8 cellular contexts compared by ENCODE assay signal in the genomic region with DNA sequence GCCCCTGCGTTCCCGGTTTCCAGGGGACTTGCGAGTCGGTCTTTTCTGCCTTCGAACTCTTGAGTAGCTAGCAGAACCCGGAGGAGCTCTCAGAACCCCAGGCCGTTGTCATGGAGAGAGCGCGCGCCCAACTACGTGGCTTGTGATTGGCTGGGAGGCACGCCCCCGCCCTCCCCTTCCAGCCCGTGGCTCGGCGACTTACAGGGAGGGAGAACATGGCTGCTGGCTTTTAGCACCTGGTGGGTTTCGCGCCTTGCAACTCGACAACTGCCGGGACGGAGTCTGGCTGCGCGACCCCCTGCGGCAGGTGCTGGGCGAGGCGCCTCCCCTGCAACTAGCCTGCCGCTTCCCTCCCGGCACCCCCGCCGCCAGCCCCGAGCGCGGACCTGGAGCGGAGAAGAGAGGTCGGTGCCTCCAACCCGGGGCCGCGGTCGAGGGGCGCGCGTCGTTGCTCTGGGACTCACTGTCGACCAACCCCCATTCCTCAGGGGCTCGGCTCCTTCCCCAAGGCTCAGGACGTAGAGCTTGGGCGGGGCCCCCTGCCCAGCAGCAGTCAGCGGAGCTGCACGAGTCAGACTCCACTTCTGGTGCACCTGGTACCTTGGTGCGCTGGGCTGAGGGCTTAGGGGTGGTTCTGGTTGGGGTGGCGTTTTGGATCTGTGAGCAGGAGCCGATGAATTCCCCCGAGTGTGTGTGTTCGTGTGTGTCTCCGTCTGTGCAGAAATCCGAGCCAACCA. TPM values are rescaled to one million over a fixed set of nuclear protein-coding genes. Genes with fewer than 3 reads are reported as not detected.
DNase-seq lines count a peak whose midpoint lies in the region; ATAC-seq, FAIRE-seq and TF ChIP-seq lines count a peak whose summit lies in the region.

No MANE protein-coding gene starts in this region.

- H3K4me1 Mint-ChIP-seq in activated naive CD4-positive, alpha-beta T cell treated with anti-CD3 and anti-CD28 coated beads for 36 hours (ENCODE audit: low read depth): peaks cover 18% of the 10 kb centered on the region

- peak overlapping the region; percentile 87 for H3K4me3 Mint-ChIP-seq in activated naive CD4-positive, alpha-beta T cell treated with anti-CD3 and anti-CD28 coated beads for 36 hours

- no peak for TF ChIP-seq CTCF in D721Med (IDR thresholded peaks at IDR 0.05; ENCODE audit: insufficient read depth, missing control alignments)

- DNase-seq in D721Med (ENCODE audit: insufficient read length, low spot score) (peak; percentile 91), LoVo (ENCODE audit: low spot score) (peak; percentile 92), SHP77 treated with DMSO at 0.1 percent for 48 hours (lab: John Stamatoyannopoulos, UW) (peak; percentile 84), germinal center (ENCODE audit: low spot score) (peak; percentile 98), occipital lobe (lab: John Stamatoyannopoulos, UW) (peak; percentile 88), superior temporal gyrus (ENCODE audit: extremely low spot score) (peak; percentile 87)
- peak; percentile 92 for DNase-seq in activated naive CD4-positive, alpha-beta T cell treated with anti-CD3 and anti-CD28 coated beads for 36 hours

- peaks cover 15% of the 10 kb centered on the region for H3K36me3 Mint-ChIP-seq in activated naive CD4-positive, alpha-beta T cell treated with anti-CD3 and anti-CD28 coated beads for 36 hours (ENCODE audit: low read depth)

- intact Hi-C loops in activated naive CD4-positive, alpha-beta T cell treated with anti-CD3 and anti-CD28 coated beads for 36 hours (cut with micrococcal nuclease): loop anchor here (1.0 to 5.0 kb wide), 6 partner anchors 8 to 757 kb away; a partner anchor contains a TSS

- peaks cover 10% of the 10 kb centered on the region for H3K9me3 Mint-ChIP-seq in activated naive CD4-positive, alpha-beta T cell treated with anti-CD3 and anti-CD28 coated beads for 36 hours

- no peak for FAIRE-seq in D721Med (lab: Jason Lieb, UNC)

- peak overlapping the region; percentile 24 for H3K27ac Mint-ChIP-seq in activated naive CD4-positive, alpha-beta T cell treated with anti-CD3 and anti-CD28 coated beads for 36 hours

- CTCF ChIA-PET in activated naive CD4-positive, alpha-beta T cell treated with anti-CD3 and anti-CD28 coated beads for 36 hours (lab: Charles Lee): interaction anchor here (0.6 to 4.4 kb wide), 8 partner anchors 10 to 339 kb away, joined by 3 to 56 read pairs (median 8); no protein-coding TSS in a partner anchor

- ATAC-seq in GM21723 (IDR thresholded peaks at IDR 0.05; ENCODE audit: unreplicated experiment): peak; percentile 89

- H3K27me3 Mint-ChIP-seq in activated naive CD4-positive, alpha-beta T cell treated with anti-CD3 and anti-CD28 coated beads for 36 hours (ENCODE audit: low read depth): no peaks in the 10 kb centered on the region

RNA-seq across cellular contexts. Expression of a gene that starts 9.0 kb away (rescaled TPM):
- 10 to 100 TPM; 27.5 to 30.2 TPM for total RNA-seq in activated naive CD4-positive, alpha-beta T cell treated with anti-CD3 and anti-CD28 coated beads for 36 hours
- total RNA-seq in occipital lobe: 89.4 TPM

Comparison
In these comparisons a context has a peak if more than half of its experiments do, and no peak if none do; other contexts are left out.
1. Peak in every context shown above with its lines: DNase-seq and ATAC-seq.